In the genomic region with DNA sequence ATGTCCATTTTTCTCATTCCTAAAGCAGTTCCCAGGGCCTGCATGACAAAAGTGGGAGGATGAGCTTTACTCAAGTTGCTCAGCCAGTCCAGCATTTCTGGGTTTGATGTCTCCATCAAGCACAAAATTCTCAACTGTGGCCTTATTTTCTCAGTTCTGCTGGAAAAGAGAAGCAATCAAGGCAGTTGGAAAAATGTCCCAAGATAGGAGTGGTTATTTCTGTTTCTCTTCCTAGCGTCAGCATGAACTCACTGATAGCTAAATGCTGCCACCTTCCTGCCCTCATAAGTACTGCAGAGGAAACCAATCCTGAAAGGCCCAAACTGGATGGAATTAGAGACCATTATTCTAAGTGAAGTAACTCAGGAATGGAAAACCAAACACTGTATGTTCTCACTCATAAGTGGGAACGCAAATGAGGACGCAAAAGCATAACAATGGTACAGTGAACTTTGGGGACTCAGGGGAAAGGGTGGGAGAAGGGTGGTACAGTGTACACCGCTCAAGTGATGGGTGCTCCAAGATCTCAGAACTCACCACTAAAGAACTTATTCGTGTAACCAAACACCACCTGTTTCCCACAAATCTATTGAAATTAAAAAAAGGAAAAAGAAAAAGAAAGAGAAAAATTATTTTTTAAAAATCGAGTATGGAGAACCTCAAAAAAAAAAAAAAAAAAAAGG, we compare ENCODE assay signal across 8 cellular contexts. TPM values are rescaled to one million over a fixed set of nuclear protein-coding genes. Genes with fewer than 3 reads are reported as not detected.
A peak's percentile ranks its signal among the peaks of the same experiment; 100 is the strongest.
DNase-seq lines count a peak whose midpoint lies in the region; ATAC-seq and TF ChIP-seq lines count a peak whose summit lies in the region.

No MANE protein-coding gene starts in this region.

- H2BK5ac ChIP-seq in IMR-90 (ENCODE audit: low read depth, low read length, poor library complexity, severe bottlenecking): peak overlapping the region; percentile 96

- 100% methylated on average over 1 of the region's 6 CpGs; no CpG with 5 or more reads in 1 of the 2 experiments for WGBS in IMR-90 (ENCODE audit: extremely low coverage in 2 of 2, insufficient read length in 1 of 2), 2 experiments
- WGBS in transverse colon (ENCODE audit: low coverage in 1 of 2), 2 donors: 35 to 50% methylated on average over 1 to 6 of the region's 6 CpGs

- H3K56ac ChIP-seq in IMR-90 (ENCODE audit: extremely low read depth, insufficient read depth, low read length): peak overlapping the region; percentile 58

- peak overlapping the region; percentile 91 for H3K4ac ChIP-seq in IMR-90 (ENCODE audit: low read depth, low read length)

- peak overlapping the region; percentile 99; the same call in 1 of the 2 replicates for H3K27ac ChIP-seq in IMR-90 (ENCODE audit: insufficient read depth, low read length)
- H3K27ac ChIP-seq in Peyer's patch: peak overlapping the region in 3 of 4 donors; percentile 16 to 78 (median 53)
- no peak overlapping the region for H3K27ac ChIP-seq in neural progenitor cell
- H3K27ac ChIP-seq in transverse colon: peak overlapping the region; percentile 69 to 81 (median 79)

- no TSS peak for BruUV-seq in IMR-90 (replicated peaks; lab: Mats Ljungman, UMichigan)

- intact Hi-C loops in IMR-90 (cut with micrococcal nuclease): loop anchor here (1.0 to 10.0 kb wide), 9 partner anchors 23 to 467 kb away; a partner anchor contains a TSS
- intact Hi-C loops in transverse colon (cut with DNase I; ENCODE audit: low total_unique reads): loop anchor here (5.0 to 10.0 kb wide), 3 partner anchors 81 to 283 kb away; a partner anchor contains a TSS

- H3K27me3 ChIP-seq in IMR-90 (ENCODE audit: control insufficient read depth, insufficient read depth, low read length): no peaks in the 10 kb centered on the region
- H3K27me3 ChIP-seq in Peyer's patch: no peaks in the 10 kb centered on the region
- no peaks in the 10 kb centered on the region for H3K27me3 ChIP-seq in neural progenitor cell
- H3K27me3 ChIP-seq in transverse colon: no peaks in the 10 kb centered on the region

- H3K18ac ChIP-seq in IMR-90 (ENCODE audit: low read depth, low read length): peak overlapping the region; percentile 99

- no peak overlapping the region for H3K27ac Mint-ChIP-seq in neural progenitor cell

- in situ Hi-C loops in IMR-90 (cut with MboI; ENCODE audit: low sequenced_read_pairs): loop anchor here (10.0 kb wide), 1 partner anchor 1261 kb away; a partner anchor contains a TSS
- in situ Hi-C loops in transverse colon (cut with MboI; ENCODE audit: low pct_ligation_motif_present in 1 of 4, low pct_unique_long_range_greater_than_20kb in 1 of 4, low sequenced_read_pairs in 3 of 4): loop anchor here (5.0 to 25.0 kb wide), 6 partner anchors 201 to 443 kb away; a partner anchor contains a TSS

- H3K9ac ChIP-seq in IMR-90 (ENCODE audit: low read depth, low read length): peak overlapping the region; percentile 91
- no peak overlapping the region for H3K9ac ChIP-seq in neural progenitor cell

- H3K36me3 ChIP-seq in IMR-90 (ENCODE audit: control insufficient read depth, insufficient read depth, low read length) (no peaks in the 10 kb centered on the region), Peyer's patch (no peaks in the 10 kb centered on the region), neural progenitor cell (no peaks in the 10 kb centered on the region), transverse colon (no peaks in the 10 kb centered on the region)

- no peaks in the 10 kb centered on the region for H3K9me3 Mint-ChIP-seq in neural progenitor cell

- 0 out of 2 replicates have a peak, but pooled peaks cover 3% of the 10 kb centered on the region for H3K9me1 ChIP-seq in IMR-90 (ENCODE audit: insufficient read depth, low read length)

- no peak overlapping the region for H3K4me3 Mint-ChIP-seq in neural progenitor cell

- no peaks in the 10 kb centered on the region for H3K79me2 ChIP-seq in neural progenitor cell (ENCODE audit: low read depth)

- dilution Hi-C loops in IMR-90 (cut with HindIII; ENCODE audit: low sequenced_read_pairs, unreplicated experiment): no loop called here

- H3K4me1 Mint-ChIP-seq in neural progenitor cell: no peaks in the 10 kb centered on the region

- peak; percentile 81 for ATAC-seq in IMR-90 (ENCODE audit: low read depth)
- no peak for ATAC-seq in HG03135 (IDR thresholded peaks at IDR 0.05; ENCODE audit: unreplicated experiment)

- peak overlapping the region in 1 of 2 experiments; percentile 88 for H4K8ac ChIP-seq in IMR-90 (ENCODE audit: low read depth in 2 of 2, low read length in 2 of 2)

- no peak for TF ChIP-seq EP300 in transverse colon (IDR thresholded peaks at IDR 0.05; ENCODE audit: low read depth)

- H2AK5ac ChIP-seq in IMR-90 (ENCODE audit: low read depth, low read length): peak overlapping the region; percentile 84; the same call in 1 of the 2 replicates

- peak overlapping the region; percentile 98 for H2BK20ac ChIP-seq in IMR-90 (ENCODE audit: low read depth, low read length)

- H2BK15ac ChIP-seq in IMR-90 (ENCODE audit: low read depth, low read length): peak overlapping the region; percentile 91; the same call in 1 of the 3 replicates

- H3K27me3 Mint-ChIP-seq in neural progenitor cell (ENCODE audit: insufficient read depth, low read depth): no peaks in the 10 kb centered on the region

- TF ChIP-seq RAD21 in IMR-90 (IDR thresholded peaks at IDR 0.05; ENCODE audit: low read length): peak; percentile 97

- no peaks in the 10 kb centered on the region for H3F3A ChIP-seq in neural progenitor cell (ENCODE audit: low read depth)

- H3K23ac ChIP-seq in IMR-90 (ENCODE audit: low read depth, low read length): peak overlapping the region; percentile 57; the same call in 1 of the 2 replicates

- peak; percentile 74 for DNase-seq in EL
- peak; percentile 82 for DNase-seq in IMR-90
- DNase-seq in Peyer's patch: peak in 2 of 3 donors; percentile 37 to 89
- peak; percentile 16 for DNase-seq in activated T-helper 1 cell treated with Interleukin-2 at 50 U/mL for 16 hours (ENCODE audit: low read depth)
- peak; percentile 88 for DNase-seq in fibroblast of mammary gland (ENCODE audit: low read depth)
- DNase-seq in neural progenitor cell (ENCODE audit: low spot score): peak; percentile 75
- DNase-seq in transverse colon: peak; percentile 84

- H2AFZ ChIP-seq in IMR-90 (replicated peaks; ENCODE audit: low read length, poor library complexity) (peak overlapping the region; percentile 83), neural progenitor cell (replicated peaks) (no peak overlapping the region)

- no peak overlapping the region for H3K4me3 ChIP-seq in IMR-90 (ENCODE audit: insufficient read depth, low read depth, low read length)
- H3K4me3 ChIP-seq in Peyer's patch: no peak overlapping the region
- H3K4me3 ChIP-seq in fibroblast of mammary gland (ENCODE audit: control insufficient read depth, low read depth, low read length): no peak overlapping the region
- H3K4me3 ChIP-seq in neural progenitor cell: no peak overlapping the region
- no peak overlapping the region for H3K4me3 ChIP-seq in transverse colon

- no peaks in the 10 kb centered on the region for H3K36me3 Mint-ChIP-seq in neural progenitor cell

- 0 out of 2 replicates have a peak, but pooled peaks cover 2% of the 10 kb centered on the region for H3K9me3 ChIP-seq in IMR-90 (ENCODE audit: control insufficient read depth, insufficient read depth, low read length)
- H3K9me3 ChIP-seq in Peyer's patch: no peaks in the 10 kb centered on the region
- H3K9me3 ChIP-seq in neural progenitor cell (ENCODE audit: low read depth): no peaks in the 10 kb centered on the region
- H3K9me3 ChIP-seq in transverse colon: no peaks in the 10 kb centered on the region

- H4K20me1 ChIP-seq in IMR-90 (ENCODE audit: insufficient read depth, low read length): no peaks in the 10 kb centered on the region
- no peaks in the 10 kb centered on the region for H4K20me1 ChIP-seq in neural progenitor cell (ENCODE audit: low read depth)

- peak overlapping the region; percentile 99 for H4K5ac ChIP-seq in IMR-90 (ENCODE audit: low read depth, low read length)

- peak overlapping the region; percentile 84 for H3K14ac ChIP-seq in IMR-90 (replicated peaks; ENCODE audit: low read depth, low read length)

- peak; percentile 96 for TF ChIP-seq CTCF in IMR-90 (conservative IDR thresholded peaks at IDR 0.05; ENCODE audit: low read depth, low read length)
- TF ChIP-seq CTCF in Peyer's patch (IDR thresholded peaks at IDR 0.05): peak; percentile 57 to 99 (median 95)
- TF ChIP-seq CTCF in fibroblast of mammary gland (conservative IDR thresholded peaks at IDR 0.05; ENCODE audit: control insufficient read depth, insufficient read depth, low read depth, low read length): peak; percentile 98
- peak; percentile 97 for TF ChIP-seq CTCF in neural progenitor cell (IDR thresholded peaks at IDR 0.05)
- peak; percentile 92 to 97 (median 95) for TF ChIP-seq CTCF in transverse colon (IDR thresholded peaks at IDR 0.05)

- no peak for TF ChIP-seq POLR2A in IMR-90 (IDR thresholded peaks at IDR 0.05; ENCODE audit: low read depth, low read length)
- TF ChIP-seq POLR2A in Peyer's patch (IDR thresholded peaks at IDR 0.05): no peak
- TF ChIP-seq POLR2A in transverse colon (IDR thresholded peaks at IDR 0.05): no peak

- H4K91ac ChIP-seq in IMR-90 (ENCODE audit: insufficient read depth, low read depth, low read length): peak overlapping the region; percentile 98

- POLR2A ChIA-PET in IMR-90 (lab: Charles Lee; ENCODE audit: unreplicated experiment): no interaction called here

- H2AK9ac ChIP-seq in IMR-90 (replicated peaks; ENCODE audit: low read depth, low read length, poor library complexity): peak overlapping the region; percentile 38

- H2BK120ac ChIP-seq in IMR-90 (ENCODE audit: low read depth, low read length): peak overlapping the region; percentile 96

- CTCF ChIA-PET in IMR-90 (lab: Yijun Ruan, JAX): interaction anchor here (0.6 to 2.7 kb wide), 16 partner anchors 10 to 1332 kb away, joined by 3 to 21 read pairs (median 4); no protein-coding TSS in a partner anchor

- no peak overlapping the region for H3K4me2 ChIP-seq in IMR-90 (ENCODE audit: low read depth, low read length)
- H3K4me2 ChIP-seq in neural progenitor cell: no peak overlapping the region

- no peaks in the 10 kb centered on the region for H3K79me1 ChIP-seq in IMR-90 (ENCODE audit: low read depth in 1 of 2, low read length in 2 of 2)

- peaks cover 13% of the 10 kb centered on the region for H3K4me1 ChIP-seq in IMR-90 (ENCODE audit: control insufficient read depth, insufficient read depth, low read length)
- peaks cover 0 to 21% (median 0%) of the 10 kb centered on the region in 4 donors for H3K4me1 ChIP-seq in Peyer's patch
- no peaks in the 10 kb centered on the region for H3K4me1 ChIP-seq in neural progenitor cell
- H3K4me1 ChIP-seq in transverse colon: peaks cover 4 to 33% (median 21%) of the 10 kb centered on the region in 4 donors

RNA-seq across cellular contexts. Expression of a gene that starts 29.6 kb away (rescaled TPM):
- total RNA-seq in IMR-90 (2012; rRNA removed): not detected in 2 replicates
- polyA plus RNA-seq in IMR-90 (2012; rRNA removed): not detected in 2 replicates
- polyA plus RNA-seq in IMR-90 (2012; cell fraction: cytosol; rRNA removed): not detected in 2 replicates
- polyA plus RNA-seq in IMR-90 (2012; cell fraction: nucleus; rRNA removed; ENCODE audit: low replicate concordance): not detected in 2 replicates
- not detected for total RNA-seq in Peyer's patch
- not detected in 2 replicates for total RNA-seq in neural progenitor cell (ENCODE audit: low replicate concordance)
- not detected for total RNA-seq in transverse colon

RNA-seq across cellular contexts. Expression of a gene that starts 53.0 kb away (rescaled TPM):
- total RNA-seq in IMR-90 (2012; rRNA removed) (not detected in 2 replicates), Peyer's patch (100 to 1,000 TPM in 1 of 4 donors, 10 to 100 TPM in 3; 62.7 to 129 (median 87.7) TPM), neural progenitor cell (ENCODE audit: low replicate concordance) (not detected in 2 replicates), transverse colon (100 to 1,000 TPM in 2 of 4 donors, 10 to 100 TPM in 2; 28.1 to 496 (median 231) TPM)
- polyA plus RNA-seq in IMR-90 (2012; rRNA removed): 0.26 TPM in 1 of 2 replicates, not detected in the other
- 0.07 and 0.24 TPM in 2 replicates for polyA plus RNA-seq in IMR-90 (2012; cell fraction: cytosol; rRNA removed)
- polyA plus RNA-seq in IMR-90 (2012; cell fraction: nucleus; rRNA removed; ENCODE audit: low replicate concordance): 0.17 and 0.21 TPM in 2 replicates

Comparison
In these comparisons a context has a peak if more than half of its experiments do, and no peak if none do; other contexts are left out.
1. DNase-seq: peak in every context shown above with its lines; median percentile 88 in fibroblast of mammary gland; 84 in transverse colon; 82 in IMR-90; 75 in neural progenitor cell; 74 in EL; 63 in Peyer's patch; 16 in activated T-helper 1 cell treated with Interleukin-2 at 50 U/mL for 16 hours.
2. RNA of a gene that starts 53.0 kb away (total RNA-seq): 28.1 to 496 TPM in transverse colon and 62.7 to 129 TPM in Peyer's patch; not detected in IMR-90 and not detected in neural progenitor cell; every median in the first group is over 10 times any median in the second.
3. Peak in every context shown above with its lines, with median percentiles within 50 percentile points of each other: CTCF ChIP-seq.